27 cellular contexts compared by ENCODE assay signal in the genomic region with DNA sequence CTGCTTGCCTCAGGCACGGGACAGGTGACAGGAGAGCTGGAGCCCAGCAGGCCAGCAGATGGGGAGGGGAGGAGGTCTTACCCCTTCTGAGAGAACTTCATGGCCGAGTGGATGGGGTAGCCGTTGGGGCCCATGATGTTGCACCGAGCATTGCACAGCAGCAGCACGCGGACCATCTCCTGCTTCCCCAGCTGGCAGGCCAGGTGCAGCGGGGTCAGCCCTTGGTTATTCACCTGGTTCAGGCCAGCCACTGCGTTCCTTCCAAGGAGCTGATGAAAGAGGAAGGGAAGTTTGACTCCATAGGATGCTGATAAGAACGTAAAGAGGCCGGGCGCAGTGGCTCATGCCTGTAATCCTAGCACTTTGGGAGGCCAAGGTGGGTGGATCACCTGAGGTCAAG. TPM values are rescaled to one million over a fixed set of nuclear protein-coding genes. Genes with fewer than 3 reads are reported as not detected.
"Had no signal": no experiment of that assay in that cellular context is flagged by ENCODE, and none has a peak within 500 bp of the region (broad histone marks: within the 10 kb centered on the region; RNA-seq: fewer than 3 reads in every experiment).

No MANE protein-coding gene starts in this region.

- H3K4me1 ChIP-seq: heart left ventricle, pancreas, prostate gland, testis, transverse colon, uterus had no signal

- H3K36me3 ChIP-seq: brain microvascular endothelial cell, pancreas, transverse colon, uterus had no signal

- H3K27ac Mint-ChIP-seq: activated naive CD4-positive, alpha-beta T cell treated with anti-CD3 and anti-CD28 coated beads for 36 hours; dendritic cell treated with granulocyte-macrophage colony-stimulating factor and Interleukin-4, amounts not matched to agents 40 ng/mL and 50 ng/mL, for 4 days; endodermal cell had no signal

- DNase-seq: activated CD4-positive, alpha-beta T cell treated with anti-CD3 and anti-CD28 coated beads for 4 hours; activated CD4-positive, alpha-beta T cell treated with anti-CD3 and anti-CD28 coated beads, Interleukin-2, amount 50 U/mL, for 48 hours; activated CD4-positive, CD25-positive, alpha-beta regulatory T cell; activated CD8-positive, alpha-beta memory T cell treated with anti-CD3 and anti-CD28 coated beads for 24 hours; activated effector memory CD4-positive, alpha-beta T cell treated with anti-CD3 and anti-CD28 coated beads, Interleukin-2, amount 50 U/mL, for 16 hours; activated naive CD4-positive, alpha-beta T cell treated with anti-CD3 and anti-CD28 coated beads for 36 hours; amniotic stem cell; brain microvascular endothelial cell; caudate nucleus; endodermal cell; foreskin keratinocyte; heart left ventricle; hypothalamus; left ventricle myocardium superior; pancreas; retina; stimulated activated CD4-positive, alpha-beta T cell treated with anti-CD3 and anti-CD28 coated beads, Interleukin-2, amount 100 ng/mL, for 48 hours; stimulated activated naive CD4-positive, alpha-beta T cell treated with Interleukin-2 at 50 U/mL for 16 hours; testis; transverse colon; uterus had no signal

- H3K27ac ChIP-seq: brain microvascular endothelial cell, foreskin keratinocyte, heart left ventricle, pancreas, prostate gland, testis, transverse colon, uterus had no signal

- H3K4me1 Mint-ChIP-seq: endodermal cell had no signal

- ATAC-seq: esophagus mucosa, foreskin keratinocyte, heart left ventricle, left ventricle myocardium superior, pancreas had no signal

- H3K27me3 ChIP-seq: brain microvascular endothelial cell, foreskin keratinocyte, heart left ventricle, pancreas, testis, transverse colon, uterus had no signal

- H3K9me3 ChIP-seq: heart left ventricle, pancreas, prostate gland, testis, transverse colon, uterus had no signal

- H3K4me3 ChIP-seq: heart left ventricle, pancreas, prostate gland, testis, transverse colon, uterus had no signal

- H3K4me3 Mint-ChIP-seq: activated naive CD4-positive, alpha-beta T cell treated with anti-CD3 and anti-CD28 coated beads for 36 hours; dendritic cell treated with granulocyte-macrophage colony-stimulating factor and Interleukin-4, amounts not matched to agents 40 ng/mL and 50 ng/mL, for 4 days; endodermal cell had no signal

- H3K9me3 Mint-ChIP-seq: activated naive CD4-positive, alpha-beta T cell treated with anti-CD3 and anti-CD28 coated beads for 36 hours; dendritic cell treated with granulocyte-macrophage colony-stimulating factor and Interleukin-4, amounts not matched to agents 40 ng/mL and 50 ng/mL, for 4 days; endodermal cell had no signal

RNA-seq across cellular contexts. Expression of gene SLC16A8, which starts 55.9 kb away (rescaled TPM):
- total RNA-seq: activated naive CD4-positive, alpha-beta T cell treated with anti-CD3 and anti-CD28 coated beads for 36 hours; astrocyte; foreskin keratinocyte; heart left ventricle; left ventricle myocardium superior; T-helper 1 cell treated with Interleukin-12 subunit alpha and Interleukin-12 subunit beta and Interleukin-4 antibody, amounts not matched to agents 30 ng/mL and 1 ng/mL, for 36 hours; transverse colon had no signal
- polyA plus RNA-seq: neural cell had no signal
